ENCODE assay signal across 9 cellular contexts in genomic region chr12:121791671-121792496, GRCh38. TPM values are rescaled to one million over a fixed set of nuclear protein-coding genes. Genes with fewer than 3 reads are reported as not detected.
DNase-seq lines count a peak whose midpoint lies in the region; ATAC-seq and TF ChIP-seq lines count a peak whose summit lies in the region.
"Had no signal": no experiment of that assay in that cellular context is flagged by ENCODE, and none has a peak within 500 bp of the region (broad histone marks: within the 10 kb centered on the region; RNA-seq: fewer than 3 reads in every experiment).

No MANE protein-coding gene starts in this region.

- intact Hi-C loops in CD4-positive, alpha-beta memory T cell (cut with micrococcal nuclease), result loop anchor here (1.0 to 5.0 kb wide), 4 partner anchors 8 to 215 kb away; partner anchors contain the start of genes ORAI1 and TMEM120B
- intact Hi-C loops in adrenal gland (cut with DNase I), result loop anchor here (5.0 to 10.0 kb wide), 3 partner anchors 90 to 103 kb away; no protein-coding TSS in a partner anchor

- H3K9me3 ChIP-seq in CD4-positive, alpha-beta memory T cell (ENCODE audit: control insufficient read depth in 1 of 2, low read length in 2 of 2), result no peaks in the 10 kb centered on the region
- no peaks in the 10 kb centered on the region for H3K9me3 ChIP-seq in adrenal gland (replicated peaks in 1 of 3)
- H3K9me3 ChIP-seq: body of pancreas had no signal

- peak overlapping the region; percentile 97 for H3K27ac ChIP-seq in CD4-positive, alpha-beta memory T cell (ENCODE audit: low read depth, low read length)
- H3K27ac ChIP-seq in adrenal gland, result peak overlapping the region in 4 of 5 donors; percentile 48 to 100 (median 80)

- H3K27me3 ChIP-seq in CD4-positive, alpha-beta memory T cell (ENCODE audit: insufficient read depth, low read length), result no peaks in the 10 kb centered on the region
- H3K27me3 ChIP-seq in adrenal gland, result no peaks in the 10 kb centered on the region
- H3K27me3 ChIP-seq: body of pancreas had no signal

- H3K4me3 Mint-ChIP-seq in CD4-positive, alpha-beta memory T cell, result peak overlapping the region; percentile 87 to 99 (median 95)
- peak overlapping the region; percentile 84 to 96 (median 88) for H3K4me3 Mint-ChIP-seq in naive B cell

- peaks cover 6 to 47% of the 10 kb centered on the region in 2 donors for H3K36me3 Mint-ChIP-seq in CD4-positive, alpha-beta memory T cell
- H3K36me3 Mint-ChIP-seq in naive B cell, result no peaks in the 10 kb centered on the region

- peaks cover 66% of the 10 kb centered on the region for H3K4me1 ChIP-seq in CD4-positive, alpha-beta memory T cell (ENCODE audit: insufficient read depth, low read length)
- peaks cover 33 to 52% of the 10 kb centered on the region in 2 donors for H3K4me1 ChIP-seq in adrenal gland (replicated peaks in 1 of 2)

- in situ Hi-C loops in G401 (cut with HindIII; ENCODE audit: low sequenced_read_pairs), result no loop called here

- 50 to 62% (median 52%) methylated on average over 9 to 14 of the region's 14 CpGs for WGBS in adrenal gland, 4 donors

- no peaks in the 10 kb centered on the region for H3K27me3 Mint-ChIP-seq in CD4-positive, alpha-beta memory T cell
- no peaks in the 10 kb centered on the region for H3K27me3 Mint-ChIP-seq in naive B cell

- no peak for TF ChIP-seq CTCF in adrenal gland (IDR thresholded peaks at IDR 0.05)

- peak overlapping the region; percentile 98 to 100 (median 99) for H3K27ac Mint-ChIP-seq in CD4-positive, alpha-beta memory T cell
- peak overlapping the region; percentile 93 to 100 (median 100) for H3K27ac Mint-ChIP-seq in naive B cell

- peaks cover 41 to 77% (median 55%) of the 10 kb centered on the region in 4 donors for H3K4me1 Mint-ChIP-seq in CD4-positive, alpha-beta memory T cell
- peaks cover 48 to 74% (median 73%) of the 10 kb centered on the region in 3 donors for H3K4me1 Mint-ChIP-seq in naive B cell

- no peak for TF ChIP-seq POLR2A in adrenal gland (IDR thresholded peaks at IDR 0.05)

- TF ChIP-seq RAD21 in Ishikawa (IDR thresholded peaks at IDR 0.05; ENCODE audit: low read depth), result no peak

- no peaks in the 10 kb centered on the region for H3K9me3 Mint-ChIP-seq in CD4-positive, alpha-beta memory T cell
- H3K9me3 Mint-ChIP-seq in naive B cell, result no peaks in the 10 kb centered on the region

- POLR2A ChIA-PET in CD4-positive, alpha-beta memory T cell (lab: Charles Lee; ENCODE audit: partially characterized antibody), result interaction anchor here (0.6 to 44.6 kb wide), 11 partner anchors 1 to 213 kb away, joined by 3 to 2727 read pairs (median 9); partner anchors contain the start of genes PSMD9, RHOF, SETD1B and TMEM120B

- peaks cover 7% of the 10 kb centered on the region for H3K36me3 ChIP-seq in CD4-positive, alpha-beta memory T cell (ENCODE audit: insufficient read depth, low read length)
- peaks cover 0 to 13% of the 10 kb centered on the region in 2 donors for H3K36me3 ChIP-seq in adrenal gland (replicated peaks in 1 of 2)

- no peak for ATAC-seq in naive B cell (ENCODE audit: low read depth in 2 of 2)
- no peak for ATAC-seq in GM21528 (IDR thresholded peaks at IDR 0.05; ENCODE audit: low FRiP score, unreplicated experiment)
- ATAC-seq: body of pancreas had no signal

- peak in 1 of 5 donors; percentile 81 for DNase-seq in CD4-positive, alpha-beta memory T cell
- peak in 4 of 7 donors; percentile 30 to 62 (median 56) for DNase-seq in adrenal gland
- DNase-seq in naive B cell, result no peak
- DNase-seq in COLO668 (lab: John Stamatoyannopoulos, UW; ENCODE audit: unreplicated experiment), result no peak
- DNase-seq in DMS114 treated with DMSO at 0.1 percent for 48 hours (lab: John Stamatoyannopoulos, UW; ENCODE audit: unreplicated experiment), result no peak
- no peak for DNase-seq in G401 (ENCODE audit: low spot score)

- peak; percentile 78 for TF ChIP-seq EP300 in Ishikawa (IDR thresholded peaks at IDR 0.05; ENCODE audit: borderline replicate concordance)

- H3K4me3 ChIP-seq in CD4-positive, alpha-beta memory T cell (ENCODE audit: low read length in 2 of 2), result peak overlapping the region; percentile 67 to 99
- no peak overlapping the region for H3K4me3 ChIP-seq in adrenal gland
- H3K4me3 ChIP-seq: body of pancreas had no signal

- CTCF ChIA-PET in CD4-positive, alpha-beta memory T cell (lab: Charles Lee; ENCODE audit: partially characterized antibody), result interaction anchor here (0.9 to 15.1 kb wide), 8 partner anchors 12 to 120 kb away, joined by 3 to 918 read pairs (median 28); partner anchors contain the start of genes PSMD9, SETD1B and TMEM120B

TF ChIP-seq in Ishikawa, 13 proteins besides CTCF, POLR2A, EP300 and RAD21:
- TF ChIP-seq TEAD4 (IDR thresholded peaks at IDR 0.05) (peak; percentile 85), FOXM1 (IDR thresholded peaks at IDR 0.05; ENCODE audit: borderline replicate concordance, low read depth) (peak; percentile 25; the same call in 1 of the 2 replicates), NFIC (IDR thresholded peaks at IDR 0.05) (peak; percentile 43), EGR1 (IDR thresholded peaks at IDR 0.05) (no peak), YY1 (IDR thresholded peaks at IDR 0.05; ENCODE audit: low read depth) (no peak), TCF12 (IDR thresholded peaks at IDR 0.05; ENCODE audit: low read depth) (peak; percentile 50), USF1 (IDR thresholded peaks at IDR 0.05) (no peak), MAX (IDR thresholded peaks at IDR 0.05) (no peak)

RNA-seq across cellular contexts. Expression of gene RHOF, which starts 1.6 kb away (rescaled TPM):
- total RNA-seq in CD4-positive, alpha-beta memory T cell, result 100 to 1,000 TPM; 137 to 138 TPM
- polyA plus RNA-seq in CD4-positive, alpha-beta memory T cell, result 100 to 1,000 TPM in 1 of 2 donors, 10 to 100 TPM in 1; 72.6 to 106 TPM
- 10 to 100 TPM in 7 of 8 donors, 1 to 10 TPM in 1; 7.7 to 49.5 (median 24.9) TPM for total RNA-seq in adrenal gland
- 10 to 100 TPM in 1 of 3 donors, 1 to 10 TPM in 2; 4.1 to 14.5 (median 9.3) TPM for polyA plus RNA-seq in adrenal gland
- polyA plus RNA-seq in naive B cell (ENCODE audit: low read depth in 6 of 6), result 10 to 100 TPM; 40.2 to 63.9 (median 50.2) TPM
- 35.3 and 46.6 TPM in 2 replicates for total RNA-seq in G401 (2014; rRNA removed; shearing (Covaris generic))

RNA-seq across cellular contexts. Expression of gene SETD1B, which starts 11.9 kb away (rescaled TPM):
- 10 to 100 TPM; 67.1 to 69.3 TPM for total RNA-seq in CD4-positive, alpha-beta memory T cell
- polyA plus RNA-seq in CD4-positive, alpha-beta memory T cell, result 1 to 10 TPM in 1 of 2 donors, under 1 TPM in 1; 0.13 to 3.3 TPM
- 10 to 100 TPM in 7 of 8 donors, 1 to 10 TPM in 1; 5.3 to 25.9 (median 13.6) TPM for total RNA-seq in adrenal gland
- polyA plus RNA-seq in adrenal gland (10 to 100 TPM in 1 of 3 donors, 1 to 10 TPM in 2; 5.0 to 27.3 (median 9.0) TPM), naive B cell (ENCODE audit: low read depth in 6 of 6) (1 to 10 TPM in 2 of 6 donors, under 1 TPM in 4; 0.64 to 3.0 (median 0.91) TPM)
- total RNA-seq in G401 (2014; rRNA removed; shearing (Covaris generic)), result 0.62 and 2.8 TPM in 2 replicates

Comparison
In these comparisons a context has a peak if more than half of its experiments do, and no peak if none do; other contexts are left out.
1. DNase-seq: peak in adrenal gland (4 of 7); none in naive B cell (single experiment), COLO668 (single experiment), DMS114 treated with DMSO at 0.1 percent for 48 hours (single experiment) and G401 (single experiment).
2. H3K4me3 ChIP-seq: peak in CD4-positive, alpha-beta memory T cell (2 of 2); none in adrenal gland (0 of 4).